Comparison of ENCODE assay signal across 8 cellular contexts in the genomic region with DNA sequence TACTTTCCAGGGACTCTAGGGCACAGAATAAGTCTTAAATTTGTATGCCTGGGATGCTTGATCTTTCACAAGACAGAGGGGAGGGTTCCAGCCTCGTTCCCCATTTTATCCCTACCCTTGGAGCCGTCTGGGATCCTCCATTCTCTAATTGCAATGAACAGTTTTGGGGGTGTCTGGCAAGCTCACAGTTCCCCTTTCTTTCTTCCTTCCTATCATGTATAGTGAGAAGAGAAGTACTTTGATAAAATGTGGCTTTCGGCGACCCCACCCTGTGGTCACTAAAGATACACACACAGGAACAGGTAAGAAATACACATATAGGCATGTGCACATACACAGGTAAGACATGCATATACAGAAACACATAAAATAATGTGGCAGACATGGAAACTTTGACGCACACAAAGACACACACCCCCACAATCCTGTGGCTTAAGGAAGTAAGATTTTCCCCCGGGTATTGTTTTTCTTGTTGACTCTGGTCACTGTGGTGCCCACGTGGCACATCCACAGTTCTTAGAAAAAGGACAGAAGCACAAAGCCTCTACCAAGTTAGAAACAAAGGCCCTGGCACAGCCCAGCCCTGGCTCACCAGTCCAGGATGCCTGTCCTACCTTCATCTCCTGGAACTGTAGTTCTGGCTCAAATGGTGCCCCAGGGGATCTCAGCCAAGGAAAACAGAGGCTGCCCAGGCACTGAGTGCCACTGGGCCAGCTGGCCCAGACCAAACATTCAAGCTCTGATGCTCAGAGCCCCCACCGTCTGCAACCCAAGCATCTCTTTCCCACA. TPM values are rescaled to one million over a fixed set of nuclear protein-coding genes. Genes with fewer than 3 reads are reported as not detected.
DNase-seq lines count a peak whose midpoint lies in the region; ATAC-seq and TF ChIP-seq lines count a peak whose summit lies in the region.
"Had no signal": no experiment of that assay in that cellular context is flagged by ENCODE, and none has a peak within 500 bp of the region (broad histone marks: within the 10 kb centered on the region; RNA-seq: fewer than 3 reads in every experiment).

No MANE protein-coding gene starts in this region.

- TF ChIP-seq CTCF in chondrocyte (IDR thresholded peaks at IDR 0.05) (no peak), prostate gland (IDR thresholded peaks at IDR 0.05) (peak in 1 of 4 experiments; percentile 6)

- POLR2A ChIA-PET in T-cell (lab: Charles Lee) = no interaction called here

- intact Hi-C loops in prostate gland (cut with DNase I) = loop anchor here (1.0 to 5.0 kb wide), 2 partner anchors 85 to 144 kb away; partner anchors contain the start of gene B4GALT1

- H3K9me3 Mint-ChIP-seq in T-cell (no peaks in the 10 kb centered on the region), chondrocyte (ENCODE audit: low read depth) (no peaks in the 10 kb centered on the region)

- no peaks in the 10 kb centered on the region for H3K9me3 ChIP-seq in prostate gland

- no peaks in the 10 kb centered on the region for H3K27me3 ChIP-seq in prostate gland (replicated peaks; ENCODE audit: insufficient read depth)
- H3K27me3 ChIP-seq: brain microvascular endothelial cell had no signal

- DNase-seq in T-cell = no peak
- peak; percentile 36 for DNase-seq in chondrocyte (ENCODE audit: low spot score)
- no peak for DNase-seq in prostate gland (ENCODE audit: low spot score)
- no peak for DNase-seq in middle frontal gyrus (ENCODE audit: extremely low spot score, low spot score)
- no peak for DNase-seq in DMS153 (lab: John Stamatoyannopoulos, UW)
- DNase-seq: brain microvascular endothelial cell had no signal

- TF ChIP-seq POLR2A in prostate gland (IDR thresholded peaks at IDR 0.05) = no peak

- WGBS in prostate gland = 63% methylated on average over 8 of the region's 8 CpGs

- no peaks in the 10 kb centered on the region for H3K36me3 Mint-ChIP-seq in T-cell
- peaks cover 2% of the 10 kb centered on the region for H3K36me3 Mint-ChIP-seq in chondrocyte (ENCODE audit: low read depth)

- peak overlapping the region; percentile 30 to 73 for H3K27ac ChIP-seq in prostate gland
- H3K27ac ChIP-seq: brain microvascular endothelial cell had no signal

- H3K36me3 ChIP-seq in prostate gland = no peaks in the 10 kb centered on the region
- H3K36me3 ChIP-seq: brain microvascular endothelial cell had no signal

- no peaks in the 10 kb centered on the region for H3K27me3 Mint-ChIP-seq in T-cell
- H3K27me3 Mint-ChIP-seq in chondrocyte (ENCODE audit: low read depth) = peaks cover 3% of the 10 kb centered on the region

- H3K4me1 ChIP-seq in prostate gland (replicated peaks) = no peaks in the 10 kb centered on the region

- H3K4me1 Mint-ChIP-seq in T-cell (peaks cover 7 to 31% (median 21%) of the 10 kb centered on the region in 3 donors), chondrocyte (ENCODE audit: low read depth) (peaks cover 10% of the 10 kb centered on the region)

- H3K4me3 Mint-ChIP-seq in T-cell (peak overlapping the region in 2 of 3 donors; percentile 0 to 13), chondrocyte (ENCODE audit: unreplicated experiment) (no peak overlapping the region)

- ATAC-seq in GM18909 (IDR thresholded peaks at IDR 0.05; ENCODE audit: poor library complexity, unreplicated experiment) (peak; percentile 37), T-cell (replicated peaks in 1 of 4) (peak in 2 of 4 experiments; percentile 23 to 41), GM18867 (IDR thresholded peaks at IDR 0.05; ENCODE audit: unreplicated experiment) (no peak)

- CTCF ChIA-PET in T-cell (lab: Charles Lee) = interaction anchor here (0.5 to 0.8 kb wide), 4 partner anchors 143 to 154 kb away, joined by 3 to 6 read pairs (median 4); no protein-coding TSS in a partner anchor

- peak overlapping the region; percentile 72 to 80 for H3K27ac Mint-ChIP-seq in T-cell
- peak overlapping the region; percentile 32 for H3K27ac Mint-ChIP-seq in chondrocyte (ENCODE audit: unreplicated experiment)

- no peak overlapping the region for H3K4me3 ChIP-seq in prostate gland

RNA-seq across cellular contexts. Expression of gene SMU1, which starts 6.3 kb away (rescaled TPM):
- total RNA-seq in T-cell = 10 to 100 TPM; 22.6 to 25.5 (median 24.4) TPM
- total RNA-seq in chondrocyte = 17.4 to 21.1 TPM (median 17.5 TPM) in 3 replicates
- total RNA-seq in prostate gland = 10 to 100 TPM; 18.4 to 19.1 TPM

RNA-seq across cellular contexts. Expression of gene DNAJA1, which starts 57.7 kb away (rescaled TPM):
- total RNA-seq in T-cell = 100 to 1,000 TPM in 2 of 5 donors, 10 to 100 TPM in 3; 66.5 to 170 (median 69.9) TPM
- total RNA-seq in chondrocyte = 81.2 to 121 TPM (median 81.9 TPM) in 3 replicates
- total RNA-seq in prostate gland = 100 to 1,000 TPM in 1 of 2 donors, 10 to 100 TPM in 1; 99.4 to 116 TPM
